8 cellular contexts compared by ENCODE assay signal in the genomic region with DNA sequence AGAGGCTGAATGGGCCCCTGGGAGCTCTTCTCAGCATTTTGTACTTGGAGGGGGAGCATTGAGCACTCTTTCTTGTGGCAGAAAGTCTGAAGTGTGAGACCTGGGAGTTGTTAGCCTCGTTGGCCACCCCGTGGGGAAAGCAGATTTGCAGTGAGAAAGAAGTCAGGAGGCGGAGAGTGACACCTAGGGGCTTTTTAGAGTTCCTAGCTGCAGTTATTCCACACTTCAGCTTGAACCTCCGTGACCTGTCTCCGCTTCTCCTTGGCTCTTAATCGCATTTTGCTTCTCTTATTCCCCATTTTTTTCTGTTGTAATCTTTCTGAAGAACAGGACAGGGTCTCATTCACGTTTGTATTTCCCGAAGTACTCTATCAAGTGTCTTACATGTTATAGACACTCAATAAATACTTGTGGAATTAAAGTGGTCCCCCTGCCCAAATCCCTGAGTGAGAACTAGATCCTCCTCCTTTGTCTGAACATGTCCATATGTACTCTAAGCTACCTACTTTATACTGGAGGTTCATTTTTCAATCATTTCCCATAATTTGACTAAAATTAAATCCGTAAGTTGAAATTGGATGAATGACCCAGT. TPM values are rescaled to one million over a fixed set of nuclear protein-coding genes. Genes with fewer than 3 reads are reported as not detected.
DNase-seq lines count a peak whose midpoint lies in the region; ATAC-seq and TF ChIP-seq lines count a peak whose summit lies in the region.

No MANE protein-coding gene starts in this region.

- H3K4me3 ChIP-seq in astrocyte of the cerebellum (ENCODE audit: low read depth, low read length): no peak overlapping the region
- H3K4me3 ChIP-seq in hepatocyte: no peak overlapping the region
- H3K4me3 ChIP-seq in gastrocnemius medialis: no peak overlapping the region

- TF ChIP-seq POLR2A in gastrocnemius medialis (IDR thresholded peaks at IDR 0.05): no peak

- H3K9me2 ChIP-seq in hepatocyte (replicated peaks; ENCODE audit: insufficient read depth): no peaks in the 10 kb centered on the region

- peak; percentile 81 for DNase-seq in ACHN
- peak; percentile 5 for DNase-seq in NCI-H128 (lab: John Stamatoyannopoulos, UW; ENCODE audit: unreplicated experiment)
- DNase-seq in T-helper 1 cell: peak; percentile 23 to 70 (median 36)
- peak; percentile 79 for DNase-seq in astrocyte of the cerebellum (ENCODE audit: low read depth)
- DNase-seq in hepatocyte (ENCODE audit: low spot score): peak; percentile 86
- DNase-seq in gastrocnemius medialis: peak; percentile 37 to 62

- H3K27ac ChIP-seq in hepatocyte (no peak overlapping the region), gastrocnemius medialis (no peak overlapping the region)

- peak overlapping the region; percentile 67 for H2AFZ ChIP-seq in hepatocyte

- H4K20me1 ChIP-seq in hepatocyte (ENCODE audit: insufficient read depth, poor library complexity, severe bottlenecking): no peaks in the 10 kb centered on the region

- TF ChIP-seq CTCF in astrocyte of the cerebellum (IDR thresholded peaks at IDR 0.05; ENCODE audit: low read depth, low read length, missing control alignments) (peak; percentile 87), hepatocyte (IDR thresholded peaks at IDR 0.05; ENCODE audit: poor library complexity) (peak; percentile 82), gastrocnemius medialis (IDR thresholded peaks at IDR 0.05 in 4 of 5, conservative IDR thresholded peaks at IDR 0.05 in 1 of 5) (peak; percentile 63 to 90 (median 77))

- intact Hi-C loops in gastrocnemius medialis (cut with DNase I; ENCODE audit: low total_unique reads): loop anchor here (1.0 to 5.0 kb wide), 3 partner anchors 97 to 384 kb away; a partner anchor contains a TSS

- ATAC-seq in GM18499 (IDR thresholded peaks at IDR 0.05; ENCODE audit: insufficient read depth, unreplicated experiment) (peak; percentile 88), HG02852 (IDR thresholded peaks at IDR 0.05; ENCODE audit: unreplicated experiment) (peak; percentile 96), gastrocnemius medialis (peak; percentile 91 to 99)

- H3K79me2 ChIP-seq in hepatocyte: no peaks in the 10 kb centered on the region

- H3K36me3 ChIP-seq in hepatocyte (replicated peaks; ENCODE audit: insufficient read depth, low read depth) (no peaks in the 10 kb centered on the region), gastrocnemius medialis (no peaks in the 10 kb centered on the region)

- H3K4me2 ChIP-seq in hepatocyte: peak overlapping the region; percentile 36

- H3K27me3 ChIP-seq in hepatocyte (peaks cover 7% of the 10 kb centered on the region), gastrocnemius medialis (no peaks in the 10 kb centered on the region)

- H3K9me3 ChIP-seq in hepatocyte (ENCODE audit: low read depth): no peaks in the 10 kb centered on the region
- H3K9me3 ChIP-seq in gastrocnemius medialis: no peaks in the 10 kb centered on the region

- 15% methylated on average over 9 of the region's 9 CpGs for WGBS in hepatocyte (ENCODE audit: low lambda C conversion rate, missing lambda C conversion rate)

- in situ Hi-C loops in ACHN (cut with HindIII; ENCODE audit: low pct_ligation_motif_present, low pct_unique_long_range_greater_than_20kb, low sequenced_read_pairs): no loop called here
- in situ Hi-C loops in astrocyte of the cerebellum (cut with HindIII; ENCODE audit: low sequenced_read_pairs): no loop called here
- in situ Hi-C loops in gastrocnemius medialis (cut with MboI; ENCODE audit: low sequenced_read_pairs in 4 of 4): loop anchor here (5.0 to 10.0 kb wide), 5 partner anchors 154 to 387 kb away; no protein-coding TSS in a partner anchor

- H3K4me1 ChIP-seq in hepatocyte (ENCODE audit: insufficient read depth) (peaks cover 7% of the 10 kb centered on the region), gastrocnemius medialis (no peaks in the 10 kb centered on the region)

RNA-seq across cellular contexts. Expression of a gene that starts 14.5 kb away (rescaled TPM):
- total RNA-seq in hepatocyte (not detected in 2 replicates), gastrocnemius medialis (not detected)
- not detected in 2 replicates for polyA plus RNA-seq in hepatocyte

RNA-seq across cellular contexts. Expression of a gene that starts 17.0 kb away (rescaled TPM):
- total RNA-seq in hepatocyte (0.20 and 0.96 TPM in 2 replicates), gastrocnemius medialis (not detected)
- polyA plus RNA-seq in hepatocyte: 0.16 TPM in 1 of 2 replicates, not detected in the other

Comparison
In these comparisons a context has a peak if more than half of its experiments do, and no peak if none do; other contexts are left out.
1. DNase-seq: peak in every context shown above with its lines; median percentile 86 in hepatocyte; 81 in ACHN; 79 in astrocyte of the cerebellum; 50 in gastrocnemius medialis; 36 in T-helper 1 cell; 5 in NCI-H128.
2. in situ Hi-C loops: an anchor here in gastrocnemius medialis (5.0 to 10.0 kb wide); none called in ACHN and astrocyte of the cerebellum.